32 cellular contexts compared by ENCODE assay signal in the genomic region with DNA sequence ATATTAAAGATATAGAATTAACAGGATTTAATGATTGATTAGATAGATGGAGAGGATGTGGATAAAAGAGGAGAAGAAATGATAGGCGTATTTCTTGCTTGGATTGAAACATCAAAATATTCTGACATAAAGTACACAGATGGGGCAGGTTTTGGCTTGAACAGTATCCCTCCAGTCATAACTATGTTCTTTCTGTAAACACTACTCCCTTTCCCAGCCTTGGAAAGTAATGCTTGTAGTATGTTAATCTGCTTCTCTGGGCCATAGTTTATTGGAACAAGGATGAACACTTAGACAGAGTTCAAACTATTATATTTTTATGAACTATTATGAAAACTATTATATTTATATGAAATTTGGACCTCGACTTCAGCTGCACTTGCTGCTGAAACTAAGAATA.
"Had no signal": no experiment of that assay in that cellular context is flagged by ENCODE, and none has a peak within 500 bp of the region (broad histone marks: within the 10 kb centered on the region; RNA-seq: fewer than 3 reads in every experiment).

No MANE protein-coding gene starts in this region.

- H3K9me3 Mint-ChIP-seq: endodermal cell had no signal

- H3K4me3 ChIP-seq: colonic mucosa, gastrocnemius medialis, heart right ventricle, lower lobe of right lung, mucosa of descending colon, pancreas, right lobe of liver, suprapubic skin, transverse colon, upper lobe of right lung, uterus had no signal

- H3K4me3 Mint-ChIP-seq: central memory CD8-positive, alpha-beta T cell; dendritic cell treated with granulocyte-macrophage colony-stimulating factor and Interleukin-4, amounts not matched to agents 40 ng/mL and 50 ng/mL, for 4 days; endodermal cell; memory B cell; naive B cell; natural killer cell treated with Interleukin-12 subunit alpha and Interleukin-12 subunit beta and Interleukin-15 and Interleukin-18, amount 100 ng/mL, for 72 hours; neural crest cell; stimulated activated naive CD8-positive, alpha-beta T cell treated with anti-CD3 and anti-CD28 coated beads, Interleukin-15, amount 100 ng/mL, for 72 hours had no signal

- FAIRE-seq: endothelial cell of umbilical vein, pancreas, small intestine had no signal

- DNase-seq: colonic mucosa; effector CD8-positive, alpha-beta T cell; endodermal cell; gastrocnemius medialis; heart right ventricle; hippocampal formation; islet precursor cell; kidney glomerular epithelial cell; left ventricle myocardium superior; lower lobe of right lung; mucosa of descending colon; naive B cell; pancreas; retina; right lobe of liver; small intestine; stimulated activated CD4-positive, alpha-beta T cell treated with anti-CD3 and anti-CD28 coated beads, Interleukin-15, amount 100 ng/mL, for 24 hours; stimulated activated CD4-positive, alpha-beta T cell treated with anti-CD3 and anti-CD28 coated beads, Interleukin-4, amount 100 ng/mL, for 1 hour; stimulated activated CD8-positive, alpha-beta memory T cell treated with anti-CD3 and anti-CD28 coated beads, Interleukin-4, amount 100 ng/mL, for 48 hours; stimulated activated naive CD4-positive, alpha-beta T cell; stimulated activated naive CD8-positive, alpha-beta T cell treated with anti-CD3 and anti-CD28 coated beads, Interleukin-15, amount 100 ng/mL, for 72 hours; transverse colon; upper lobe of right lung; uterus had no signal

- H3K36me3 Mint-ChIP-seq: memory B cell, naive B cell had no signal

- H3K27me3 Mint-ChIP-seq: central memory CD8-positive, alpha-beta T cell; dendritic cell treated with granulocyte-macrophage colony-stimulating factor and Interleukin-4, amounts not matched to agents 40 ng/mL and 50 ng/mL, for 4 days; memory B cell; naive B cell; natural killer cell treated with Interleukin-12 subunit alpha and Interleukin-12 subunit beta and Interleukin-15 and Interleukin-18, amount 100 ng/mL, for 72 hours; stimulated activated naive CD8-positive, alpha-beta T cell treated with anti-CD3 and anti-CD28 coated beads, Interleukin-15, amount 100 ng/mL, for 72 hours had no signal

- H3K9me3 ChIP-seq: colonic mucosa, gastrocnemius medialis, lower lobe of right lung, neutrophil, pancreas, right lobe of liver, suprapubic skin, upper lobe of right lung, uterus had no signal

- H3K36me3 ChIP-seq: colonic mucosa, gastrocnemius medialis, heart right ventricle, lower lobe of right lung, neutrophil, pancreas, right lobe of liver, suprapubic skin, transverse colon, upper lobe of right lung, uterus had no signal

- H3K4me1 ChIP-seq: colonic mucosa, gastrocnemius medialis, heart right ventricle, lower lobe of right lung, pancreas, right lobe of liver, suprapubic skin, transverse colon, upper lobe of right lung, uterus had no signal

- H3K27me3 ChIP-seq: colonic mucosa, gastrocnemius medialis, heart right ventricle, neutrophil, pancreas, right lobe of liver, suprapubic skin, transverse colon, upper lobe of right lung, uterus had no signal

- H3K27ac Mint-ChIP-seq: dendritic cell treated with granulocyte-macrophage colony-stimulating factor and Interleukin-4, amounts not matched to agents 40 ng/mL and 50 ng/mL, for 4 days; endodermal cell; memory B cell; naive B cell; natural killer cell treated with Interleukin-12 subunit alpha and Interleukin-12 subunit beta and Interleukin-15 and Interleukin-18, amount 100 ng/mL, for 72 hours; stimulated activated naive CD8-positive, alpha-beta T cell treated with anti-CD3 and anti-CD28 coated beads, Interleukin-15, amount 100 ng/mL, for 72 hours had no signal

- ATAC-seq: gastrocnemius medialis; heart right ventricle; left ventricle myocardium superior; lower lobe of right lung; mucosa of descending colon; natural killer cell treated with Interleukin-12 subunit alpha and Interleukin-12 subunit beta and Interleukin-15 and Interleukin-18, amount 100 ng/mL, for 72 hours; pancreas; right lobe of liver; stimulated activated naive CD8-positive, alpha-beta T cell treated with anti-CD3 and anti-CD28 coated beads, Interleukin-15, amount 100 ng/mL, for 72 hours; upper lobe of right lung had no signal

- H3K27ac ChIP-seq: colonic mucosa, gastrocnemius medialis, heart right ventricle, lower lobe of right lung, neutrophil, pancreas, right lobe of liver, suprapubic skin, transverse colon, upper lobe of right lung, uterus had no signal

- H3K4me1 Mint-ChIP-seq: central memory CD8-positive, alpha-beta T cell; endodermal cell; memory B cell; naive B cell; stimulated activated naive CD8-positive, alpha-beta T cell treated with anti-CD3 and anti-CD28 coated beads, Interleukin-15, amount 100 ng/mL, for 72 hours had no signal
